Comparison of ENCODE assay signal across 11 cellular contexts in the genomic region with DNA sequence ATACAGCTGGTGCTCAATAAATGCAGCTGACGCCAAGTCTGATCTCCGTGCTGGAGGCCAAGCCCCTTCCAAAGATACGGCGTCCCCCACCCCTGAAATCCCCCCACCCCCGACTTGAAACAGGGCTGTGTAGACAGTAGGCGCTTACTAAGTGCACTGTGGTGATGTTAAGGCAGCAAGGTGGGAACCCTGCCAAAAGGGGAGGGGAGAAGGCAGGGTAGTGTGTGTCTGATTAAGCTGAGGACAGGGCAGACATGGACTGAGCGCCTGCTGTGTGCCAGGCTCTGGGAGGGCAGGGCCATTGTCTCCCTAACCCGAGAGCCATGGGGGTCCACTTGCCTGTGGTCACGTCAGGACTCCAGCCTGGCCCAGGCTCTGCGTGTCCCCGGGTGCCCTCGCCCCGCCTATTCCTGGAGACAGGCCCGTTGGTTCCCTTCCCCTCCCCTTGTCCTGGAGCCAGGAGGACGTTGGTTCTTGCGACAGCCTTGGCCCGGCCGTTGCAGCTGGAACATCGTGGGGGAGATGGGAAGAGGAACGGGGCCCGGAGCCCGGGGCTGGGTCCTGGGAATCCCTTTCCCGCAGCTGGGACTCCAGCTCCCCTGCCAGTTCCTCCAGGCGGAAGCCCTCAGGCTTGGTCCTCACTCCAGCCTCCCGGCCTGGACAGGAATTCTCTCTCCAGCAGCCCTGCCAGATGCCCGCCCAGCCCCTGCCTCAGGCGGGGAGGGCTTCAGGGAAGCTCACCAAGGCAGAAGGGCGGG. TPM values are rescaled to one million over a fixed set of nuclear protein-coding genes. Genes with fewer than 3 reads are reported as not detected.
DNase-seq lines count a peak whose midpoint lies in the region; ATAC-seq and TF ChIP-seq lines count a peak whose summit lies in the region.
"Had no signal": no experiment of that assay in that cellular context is flagged by ENCODE, and none has a peak within 500 bp of the region (broad histone marks: within the 10 kb centered on the region; RNA-seq: fewer than 3 reads in every experiment).

No MANE protein-coding gene starts in this region.

- peaks cover 3% of the 10 kb centered on the region for H3K36me3 Mint-ChIP-seq in T-helper 17 cell (ENCODE audit: low read depth)
- H3K36me3 Mint-ChIP-seq: CD4-positive, CD25-positive, alpha-beta regulatory T cell had no signal

- H3K4me3 ChIP-seq in rectal smooth muscle tissue (ENCODE audit: low read length): peak overlapping the region; percentile 19

- TF ChIP-seq CTCF in RWPE1 (conservative IDR thresholded peaks at IDR 0.05; ENCODE audit: low read depth): no peak

- H3K4me1 Mint-ChIP-seq in T-helper 17 cell: peaks cover 2% of the 10 kb centered on the region
- H3K4me1 Mint-ChIP-seq: CD4-positive, CD25-positive, alpha-beta regulatory T cell; nephron had no signal

- H3K36me3 ChIP-seq in rectal smooth muscle tissue (ENCODE audit: control insufficient read depth, insufficient read depth, low read length): no peaks in the 10 kb centered on the region

- H3K9me3 ChIP-seq in T-helper 17 cell (ENCODE audit: control insufficient read depth, low read length, poor library complexity, severe bottlenecking): no peaks in the 10 kb centered on the region

- H3K27ac ChIP-seq in RWPE1: peak overlapping the region; percentile 95
- peak overlapping the region; percentile 80 for H3K27ac ChIP-seq in rectal smooth muscle tissue (ENCODE audit: low read depth, low read length)

- H3K9ac ChIP-seq in rectal smooth muscle tissue (ENCODE audit: low read length): no peak overlapping the region

- ATAC-seq in T-helper 17 cell (no peak), HG02885 (IDR thresholded peaks at IDR 0.05; ENCODE audit: poor library complexity, unreplicated experiment) (no peak), HG02884 (IDR thresholded peaks at IDR 0.05; ENCODE audit: unreplicated experiment) (no peak)

- peaks cover 6% of the 10 kb centered on the region for H3K27me3 ChIP-seq in rectal smooth muscle tissue (ENCODE audit: control insufficient read depth, insufficient read depth, low read length)

- POLR2A ChIA-PET in RWPE1 (lab: Yijun Ruan, JAX; ENCODE audit: low non-redundant PET): no interaction called here

- CTCF ChIA-PET in RWPE1 (lab: Yijun Ruan, JAX): interaction anchor here (0.5 kb wide), 1 partner anchor 80 kb away, joined by 3 read pairs; no protein-coding TSS in a partner anchor

- peak; percentile 61 for DNase-seq in NCI-H345 (lab: John Stamatoyannopoulos, UW)
- DNase-seq in NCI-H345 treated with DMSO at 0.1 percent for 48 hours (lab: John Stamatoyannopoulos, UW; ENCODE audit: unreplicated experiment): no peak
- peak; percentile 49 for DNase-seq in RWPE1 (ENCODE audit: low spot score)
- DNase-seq in fibroblast of the conjunctiva (ENCODE audit: low read depth): peak; percentile 94
- no peak for DNase-seq in T-helper 17 cell
- DNase-seq: CD4-positive, CD25-positive, alpha-beta regulatory T cell had no signal

- peaks cover 8% of the 10 kb centered on the region for H3K4me1 ChIP-seq in rectal smooth muscle tissue (ENCODE audit: control insufficient read depth, insufficient read depth, low read length)

- no peak overlapping the region for H3K27ac Mint-ChIP-seq in T-helper 17 cell
- H3K27ac Mint-ChIP-seq: CD4-positive, CD25-positive, alpha-beta regulatory T cell; nephron had no signal

- no peak overlapping the region for H3K4me3 Mint-ChIP-seq in T-helper 17 cell
- H3K4me3 Mint-ChIP-seq: CD4-positive, CD25-positive, alpha-beta regulatory T cell; nephron had no signal

- H3K27me3 Mint-ChIP-seq in T-helper 17 cell: peaks cover 18% of the 10 kb centered on the region

RNA-seq across cellular contexts. Expression of gene ELANE, which starts 1.7 kb away (rescaled TPM):
- total RNA-seq in T-helper 17 cell: not detected
- total RNA-seq: CD4-positive, CD25-positive, alpha-beta regulatory T cell; T-helper 1 cell treated with Interleukin-12 subunit alpha and Interleukin-12 subunit beta and Interleukin-4 antibody, amounts not matched to agents 30 ng/mL and 1 ng/mL, for 36 hours had no signal

RNA-seq across cellular contexts. Expression of gene CFD, which starts 9.1 kb away (rescaled TPM):
- total RNA-seq in T-helper 17 cell: 1 to 10 TPM; 1.9 to 5.3 TPM

RNA-seq across cellular contexts. Expression of gene PRTN3, which starts 9.6 kb away (rescaled TPM):
- total RNA-seq in T-helper 17 cell: not detected
- total RNA-seq: CD4-positive, CD25-positive, alpha-beta regulatory T cell; T-helper 1 cell treated with Interleukin-12 subunit alpha and Interleukin-12 subunit beta and Interleukin-4 antibody, amounts not matched to agents 30 ng/mL and 1 ng/mL, for 36 hours had no signal

RNA-seq across cellular contexts. Expression of gene AZU1, which starts 22.8 kb away (rescaled TPM):
- total RNA-seq in T-helper 17 cell: 1 to 10 TPM in 1 of 2 donors, under 1 TPM in 1; 0.90 to 1.2 TPM
- total RNA-seq: T-helper 1 cell treated with Interleukin-12 subunit alpha and Interleukin-12 subunit beta and Interleukin-4 antibody, amounts not matched to agents 30 ng/mL and 1 ng/mL, for 36 hours had no signal

RNA-seq across cellular contexts. Expression of gene PLPPR3, which starts 28.6 kb away (rescaled TPM):
- total RNA-seq in T-helper 17 cell: not detected
- total RNA-seq: CD4-positive, CD25-positive, alpha-beta regulatory T cell; T-helper 1 cell treated with Interleukin-12 subunit alpha and Interleukin-12 subunit beta and Interleukin-4 antibody, amounts not matched to agents 30 ng/mL and 1 ng/mL, for 36 hours had no signal

Comparison
In these comparisons a context has a peak if more than half of its experiments do, and no peak if none do; other contexts are left out.
1. DNase-seq: peak in NCI-H345 (single experiment), RWPE1 (single experiment) and fibroblast of the conjunctiva (single experiment); none in NCI-H345 treated with DMSO at 0.1 percent for 48 hours (single experiment) and T-helper 17 cell (0 of 3).